In the genomic region with DNA sequence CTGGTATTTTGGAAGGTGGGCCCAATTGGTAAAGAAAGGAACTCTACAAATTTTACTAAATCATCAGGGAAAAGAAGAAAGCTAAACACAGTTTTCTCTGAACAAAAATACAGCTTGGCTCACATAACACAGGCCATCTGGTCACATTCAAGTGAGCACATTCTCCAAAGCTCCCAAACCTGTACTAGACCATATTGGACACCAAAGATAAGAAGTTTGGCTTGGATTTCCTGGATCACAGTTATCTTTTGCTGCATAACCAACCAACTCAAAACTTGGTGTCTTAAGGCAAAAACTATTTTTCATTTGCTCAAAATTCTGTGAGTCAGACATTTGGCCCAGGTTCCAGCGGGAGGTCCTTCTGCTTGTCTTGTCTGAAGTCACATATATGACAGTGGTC, we compare ENCODE assay signal across 20 cellular contexts.
"Had no signal": no experiment of that assay in that cellular context is flagged by ENCODE, and none has a peak within 500 bp of the region (broad histone marks: within the 10 kb centered on the region; RNA-seq: fewer than 3 reads in every experiment).

No MANE protein-coding gene starts in this region.

- H3K4me1 ChIP-seq: left lung, sigmoid colon had no signal

- H3K4me3 ChIP-seq: coronary artery, heart right ventricle, left lung, sigmoid colon, skin epidermis, thoracic aorta, transverse colon had no signal

- ATAC-seq: left lung; naive thymus-derived CD4-positive, alpha-beta T cell; stimulated activated naive B cell treated with anti-CD40 and anti-IgM and Interleukin-4, amounts not matched to agents 10 μg/mL and 1 μg/mL and 100 μg/mL, for 72 hours; stimulated activated naive CD8-positive, alpha-beta T cell treated with anti-CD3 and anti-CD28 coated beads, Interleukin-15, amount 100 ng/mL, for 72 hours had no signal

- H3K27ac ChIP-seq: coronary artery, left lung, neutrophil, sigmoid colon, skin epidermis, thoracic aorta, transverse colon had no signal

- H3K27me3 ChIP-seq: heart right ventricle, left lung, neutrophil, sigmoid colon, transverse colon had no signal

- DNase-seq: effector CD4-positive, alpha-beta T cell; endodermal cell; erythroblast; heart right ventricle; hypothalamus; left lung; mesendoderm; naive thymus-derived CD4-positive, alpha-beta T cell; nephron progenitor cell; posterior cingulate gyrus; sigmoid colon; stimulated activated CD4-positive, alpha-beta T cell treated with anti-CD3 and anti-CD28 coated beads, Interleukin-2, amount 100 ng/mL, for 24 hours; stimulated activated CD4-positive, alpha-beta T cell treated with anti-CD3 and anti-CD28 coated beads, Interleukin-4, amount 100 ng/mL, for 4 hours; stimulated activated naive B cell treated with anti-CD40 and anti-IgM and Interleukin-4, amounts not matched to agents 10 μg/mL and 1 μg/mL and 100 μg/mL, for 72 hours; stimulated activated naive CD8-positive, alpha-beta T cell treated with anti-CD3 and anti-CD28 coated beads, Interleukin-15, amount 100 ng/mL, for 72 hours; transverse colon had no signal

- H3K36me3 ChIP-seq: heart right ventricle, left lung, neutrophil, sigmoid colon, thoracic aorta, transverse colon had no signal

- H3K9me3 ChIP-seq: left lung, neutrophil, sigmoid colon, thoracic aorta had no signal
